In genomic region chr16:54522596-54522995, GRCh38 we compare ENCODE assay signal across 22 cellular contexts.
"Had no signal": no experiment of that assay in that cellular context is flagged by ENCODE, and none has a peak within 500 bp of the region (broad histone marks: within the 10 kb centered on the region; RNA-seq: fewer than 3 reads in every experiment).

No MANE protein-coding gene starts in this region.

- ATAC-seq: activated CD8-positive, alpha-beta T cell treated with anti-CD3 and anti-CD28 coated beads, Interleukin-2, amount 10 ng/mL, durations not matched to agents 7 days and 5 days; activated naive CD4-positive, alpha-beta T cell treated with anti-CD3 and anti-CD28 coated beads, Interleukin-2, amount 50 U/mL, for 72 hours; Panc1 had no signal

- DNase-seq: activated CD4-positive, alpha-beta T cell treated with anti-CD3 and anti-CD28 coated beads for 1 hour; activated CD4-positive, alpha-beta T cell treated with anti-CD3 and anti-CD28 coated beads for 48 hours; activated CD4-positive, alpha-beta T cell treated with anti-CD3 and anti-CD28 coated beads, Interleukin-2, amount 50 U/mL, for 48 hours; activated CD4-positive, CD25-positive, alpha-beta regulatory T cell; activated CD8-positive, alpha-beta T cell treated with anti-CD3 and anti-CD28 coated beads, Interleukin-2, amount 10 ng/mL, durations not matched to agents 7 days and 5 days; activated gamma-delta T cell treated with Interleukin-2 at 50 U/mL for 16 hours; activated naive CD4-positive, alpha-beta T cell treated with anti-CD3 and anti-CD28 coated beads for 36 hours; activated T-cell treated with anti-CD3 and anti-CD28 coated beads, Interleukin-2, amount 50 U/mL, for 24 hours; anterior cingulate cortex; brain microvascular endothelial cell; NCI-H1092 treated with DMSO at 0.1 percent for 48 hours; NCI-H1417; NCI-H146; NCI-H187; NCI-H2081; NCI-H345; NCI-H524 treated with DMSO at 0.1 percent for 48 hours; SIG-M5; T1000; WERI-Rb-1 had no signal

- H3K27ac Mint-ChIP-seq: activated CD8-positive, alpha-beta T cell treated with anti-CD3 and anti-CD28 coated beads, Interleukin-2, amount 10 ng/mL, durations not matched to agents 7 days and 5 days; activated naive CD4-positive, alpha-beta T cell treated with anti-CD3 and anti-CD28 coated beads for 36 hours; activated naive CD4-positive, alpha-beta T cell treated with anti-CD3 and anti-CD28 coated beads, Interleukin-2, amount 50 U/mL, for 72 hours; activated T-cell treated with anti-CD3 and anti-CD28 coated beads, Interleukin-2, amount 50 U/mL, for 24 hours had no signal

- H3K27ac ChIP-seq: brain microvascular endothelial cell, WERI-Rb-1 had no signal

- H3K4me3 Mint-ChIP-seq: activated CD8-positive, alpha-beta T cell treated with anti-CD3 and anti-CD28 coated beads, Interleukin-2, amount 10 ng/mL, durations not matched to agents 7 days and 5 days; activated naive CD4-positive, alpha-beta T cell treated with anti-CD3 and anti-CD28 coated beads for 36 hours; activated T-cell treated with anti-CD3 and anti-CD28 coated beads, Interleukin-2, amount 50 U/mL, for 24 hours had no signal

- H3K27me3 ChIP-seq: brain microvascular endothelial cell had no signal

- H3K36me3 ChIP-seq: brain microvascular endothelial cell, WERI-Rb-1 had no signal
